ENCODE assay signal across 1 cellular context in genomic region chr1:213122514-213122929, GRCh38.
TF ChIP-seq lines count a peak whose summit lies in the region.

No MANE protein-coding gene starts in this region.

TF ChIP-seq in SK-N-SH, 30 proteins besides CTCF, POLR2A, EP300 and RAD21 (continued from another document):
- TF ChIP-seq REST (IDR thresholded peaks at IDR 0.05; ENCODE audit: low read depth, low read length) = no peak
